ENCODE assay signal across 8 cellular contexts in genomic region chr3:12194669-12195161, GRCh38. TPM values are rescaled to one million over a fixed set of nuclear protein-coding genes. Genes with fewer than 3 reads are reported as not detected.
DNase-seq lines count a peak whose midpoint lies in the region; ATAC-seq and TF ChIP-seq lines count a peak whose summit lies in the region.

No MANE protein-coding gene starts in this region.

- H3K27me3 Mint-ChIP-seq in MCF 10A (ENCODE audit: insufficient read depth, unreplicated experiment): no peaks in the 10 kb centered on the region

- H3K27me3 ChIP-seq in breast epithelium (no peaks in the 10 kb centered on the region), PC-9 (ENCODE audit: insufficient read depth, low read depth) (no peaks in the 10 kb centered on the region), fibroblast of lung (ENCODE audit: control insufficient read depth, insufficient read depth, low read length) (no peaks in the 10 kb centered on the region), uterus (no peaks in the 10 kb centered on the region)

- H3K4me3 Mint-ChIP-seq in MCF 10A (ENCODE audit: unreplicated experiment): peak overlapping the region; percentile 24

- H4K20me1 ChIP-seq in PC-9 (ENCODE audit: insufficient read depth) (no peaks in the 10 kb centered on the region), fibroblast of lung (ENCODE audit: control insufficient read depth, extremely low read depth, insufficient read depth, low read length) (no peaks in the 10 kb centered on the region)

- H3K4me1 ChIP-seq in breast epithelium (no peaks in the 10 kb centered on the region), PC-9 (replicated peaks; ENCODE audit: insufficient read depth) (peaks cover 73% of the 10 kb centered on the region), fibroblast of lung (ENCODE audit: control insufficient read depth, extremely low read depth, insufficient read depth, low read length) (peaks cover 17% of the 10 kb centered on the region), uterus (peaks cover 0 to 4% of the 10 kb centered on the region in 2 donors)

- intact Hi-C loops in MCF 10A (cut with micrococcal nuclease): loop anchor here (1.0 to 2.0 kb wide), 4 partner anchors 16 to 284 kb away; no protein-coding TSS in a partner anchor
- intact Hi-C loops in breast epithelium (cut with DNase I; ENCODE audit: low total_unique reads): no loop called here
- intact Hi-C loops in PC-9 (cut with micrococcal nuclease; ENCODE audit: unreplicated experiment): loop anchor here (1.0 to 10.0 kb wide), 4 partner anchors 14 to 560 kb away; partner anchors contain the start of genes PPARG and TMEM40
- intact Hi-C loops in uterus (cut with DNase I; ENCODE audit: low total_unique reads): no loop called here

- H3K9me3 ChIP-seq in breast epithelium (no peaks in the 10 kb centered on the region), PC-9 (ENCODE audit: insufficient read depth, low read depth) (0 out of 2 replicates have a peak, but pooled peaks cover 6% of the 10 kb centered on the region), fibroblast of lung (ENCODE audit: control insufficient read depth, insufficient read depth, low read depth, low read length) (no peaks in the 10 kb centered on the region), uterus (no peaks in the 10 kb centered on the region)

- H3K36me3 Mint-ChIP-seq in MCF 10A (ENCODE audit: insufficient read depth, unreplicated experiment): no peaks in the 10 kb centered on the region

- ATAC-seq in HG02763 (IDR thresholded peaks at IDR 0.05; ENCODE audit: unreplicated experiment) (peak; percentile 63), left lobe of liver (no peak)

- no peak overlapping the region for H2AFZ ChIP-seq in PC-9
- no peak overlapping the region for H2AFZ ChIP-seq in fibroblast of lung (ENCODE audit: low read length)

- H3K79me2 ChIP-seq in PC-9 (ENCODE audit: low read depth) (no peaks in the 10 kb centered on the region), fibroblast of lung (ENCODE audit: control insufficient read depth, insufficient read depth, low read length) (no peaks in the 10 kb centered on the region)

- DNase-seq in MCF 10A (ENCODE audit: unreplicated experiment): peak; percentile 80
- no peak for DNase-seq in breast epithelium (ENCODE audit: low spot score in 2 of 2)
- peak; percentile 68 to 70 for DNase-seq in PC-9
- DNase-seq in fibroblast of lung (ENCODE audit: low read depth in 2 of 2): peak; percentile 24 to 87
- DNase-seq in uterus: no peak
- DNase-seq in left lobe of liver (ENCODE audit: low spot score): no peak
- DNase-seq in NCI-H1417 treated with DMSO at 0.1 percent for 48 hours (lab: John Stamatoyannopoulos, UW): no peak

- H3F3A ChIP-seq in PC-9 (ENCODE audit: insufficient read depth, low read depth): peaks cover 57% of the 10 kb centered on the region

- CTCF ChIA-PET in MCF 10A (lab: Yijun Ruan, JAX) (interaction anchor here (0.6 to 5.1 kb wide), 15 partner anchors 9 to 345 kb away, joined by 3 to 54 read pairs (median 3); no protein-coding TSS in a partner anchor), PC-9 (lab: Charles Lee) (interaction anchor here (1.1 to 1.5 kb wide), 6 partner anchors 14 to 285 kb away, joined by 3 to 6 read pairs (median 3); no protein-coding TSS in a partner anchor)

- no peak overlapping the region for H3K27ac ChIP-seq in breast epithelium
- peak overlapping the region; percentile 97 for H3K27ac ChIP-seq in PC-9
- H3K27ac ChIP-seq in fibroblast of lung (ENCODE audit: insufficient read depth, low read length): peak overlapping the region; percentile 90
- peak overlapping the region; percentile 16 to 55 for H3K27ac ChIP-seq in uterus

- BruUV-seq in MCF 10A (replicated peaks; lab: Mats Ljungman, UMichigan) (no TSS peak), PC-9 (replicated peaks; lab: Mats Ljungman, UMichigan) (TSS peak; percentile 64)

- POLR2A ChIA-PET in MCF 10A (lab: Yijun Ruan, JAX): interaction anchor here (0.6 to 2.0 kb wide), 14 partner anchors 10 to 351 kb away, joined by 3 to 8 read pairs (median 4); partner anchors contain the start of gene TSEN2
- POLR2A ChIA-PET in PC-9 (lab: Charles Lee; ENCODE audit: unreplicated experiment): interaction anchor here (0.5 to 0.8 kb wide), 3 partner anchors 21 to 144 kb away, joined by 3 to 5 read pairs (median 3); no protein-coding TSS in a partner anchor

- H3K4me3 ChIP-seq in breast epithelium: no peak overlapping the region
- peak overlapping the region; percentile 27; the same call in 1 of the 2 replicates for H3K4me3 ChIP-seq in PC-9
- no peak overlapping the region for H3K4me3 ChIP-seq in fibroblast of lung (replicated peaks in 1 of 4; ENCODE audit: control extremely low read depth in 1 of 4, insufficient read depth in 1 of 4, low read depth in 3 of 4, low read length in 4 of 4)
- H3K4me3 ChIP-seq in uterus: no peak overlapping the region

- H3K36me3 ChIP-seq in breast epithelium (no peaks in the 10 kb centered on the region), PC-9 (ENCODE audit: low read depth) (no peaks in the 10 kb centered on the region), fibroblast of lung (ENCODE audit: control insufficient read depth, insufficient read depth, low read length) (no peaks in the 10 kb centered on the region), uterus (no peaks in the 10 kb centered on the region)

- H3K9ac ChIP-seq in fibroblast of lung (ENCODE audit: insufficient read depth, low read length): no peak overlapping the region

- no peaks in the 10 kb centered on the region for H3K9me3 Mint-ChIP-seq in MCF 10A (ENCODE audit: unreplicated experiment)

- H3K9me2 ChIP-seq in PC-9 (ENCODE audit: insufficient read depth): no peaks in the 10 kb centered on the region

- H3K4me2 ChIP-seq in PC-9 (peak overlapping the region; percentile 73), fibroblast of lung (ENCODE audit: extremely low read depth, insufficient read depth, low read length) (peak overlapping the region; percentile 60)

- peaks cover 37% of the 10 kb centered on the region for H3K4me1 Mint-ChIP-seq in MCF 10A (ENCODE audit: insufficient read depth, unreplicated experiment)

- peak overlapping the region; percentile 89 for H3K27ac Mint-ChIP-seq in MCF 10A (ENCODE audit: low read depth, unreplicated experiment)

- TF ChIP-seq CTCF in MCF 10A (IDR thresholded peaks at IDR 0.05; ENCODE audit: unreplicated experiment) (peak; percentile 70), breast epithelium (IDR thresholded peaks at IDR 0.05) (no peak), PC-9 (conservative IDR thresholded peaks at IDR 0.05) (peak; percentile 77), fibroblast of lung (conservative IDR thresholded peaks at IDR 0.05 in 1 of 2, IDR thresholded peaks at IDR 0.05 in 1 of 2; ENCODE audit: low read depth in 1 of 2, low read length in 2 of 2) (peak in 1 of 2 donors; percentile 15), uterus (IDR thresholded peaks at IDR 0.05) (no peak)

- TF ChIP-seq POLR2A in breast epithelium (IDR thresholded peaks at IDR 0.05) (no peak), uterus (IDR thresholded peaks at IDR 0.05) (no peak)

RNA-seq across cellular contexts. Expression of gene TIMP4, which starts 36.0 kb away (rescaled TPM):
- total RNA-seq in MCF 10A (2022): not detected in 2 replicates
- total RNA-seq in breast epithelium: 100 to 1,000 TPM in 1 of 3 donors, 10 to 100 TPM in 2; 27.4 to 170 (median 46.9) TPM
- total RNA-seq in PC-9 (2021): 15.5 and 19.0 TPM in 2 replicates
- total RNA-seq in fibroblast of lung: 9.8 and 12.6 TPM in 2 replicates
- polyA plus RNA-seq in fibroblast of lung: 2.8 and 5.2 TPM in 2 replicates
- polyA plus RNA-seq in fibroblast of lung (2012): 2.3 and 3.2 TPM in 2 replicates
- polyA minus RNA-seq in fibroblast of lung (ENCODE audit: low replicate concordance): 2.7 and 9.6 TPM in 2 replicates
- total RNA-seq in uterus: 10 to 100 TPM in 1 of 4 donors, 1 to 10 TPM in 3; 2.4 to 10.6 (median 4.3) TPM
- total RNA-seq in left lobe of liver: 0.53 TPM

Comparison
In these comparisons a context has a peak if more than half of its experiments do, and no peak if none do; other contexts are left out.
1. DNase-seq: peak in MCF 10A (single experiment), PC-9 (2 of 2) and fibroblast of lung (2 of 2); none in breast epithelium (0 of 2), uterus (0 of 2), left lobe of liver (single experiment) and NCI-H1417 treated with DMSO at 0.1 percent for 48 hours (single experiment).
2. CTCF ChIP-seq: peak in MCF 10A (single experiment) and PC-9 (single experiment); none in breast epithelium (0 of 3) and uterus (0 of 4).
3. intact Hi-C loops: an anchor here in MCF 10A (1.0 to 2.0 kb wide) and PC-9 (1.0 to 10.0 kb wide); none called in breast epithelium and uterus.
4. H3K27ac ChIP-seq: peak in PC-9 (single experiment), fibroblast of lung (single experiment) and uterus (2 of 2); none in breast epithelium (0 of 2).